Comparison of ENCODE assay signal across 8 cellular contexts in genomic region chr2:239274391-239275001, GRCh38.
DNase-seq lines count a peak whose midpoint lies in the region; ATAC-seq, FAIRE-seq and TF ChIP-seq lines count a peak whose summit lies in the region.

No MANE protein-coding gene starts in this region.

- peak overlapping the region; percentile 56 for H3K4me3 ChIP-seq in skeletal muscle satellite cell (ENCODE audit: low read length)

- H3K36me3 ChIP-seq in skeletal muscle satellite cell (ENCODE audit: insufficient read depth, low read length), result no peaks in the 10 kb centered on the region

- no peaks in the 10 kb centered on the region for H3K9me3 ChIP-seq in skeletal muscle satellite cell (replicated peaks; ENCODE audit: low read length)

- H3K36me3 Mint-ChIP-seq in activated T-cell treated with anti-CD3 and anti-CD28 coated beads, Interleukin-2, amount 50 U/mL, for 4 hours (ENCODE audit: insufficient read depth), result peaks cover 8% of the 10 kb centered on the region

- no peaks in the 10 kb centered on the region for H3K27me3 Mint-ChIP-seq in activated T-cell treated with anti-CD3 and anti-CD28 coated beads, Interleukin-2, amount 50 U/mL, for 4 hours (ENCODE audit: low read depth)

- no peaks in the 10 kb centered on the region for H3K27me3 ChIP-seq in skeletal muscle satellite cell (ENCODE audit: control insufficient read depth, insufficient read depth, low read length)

- peaks cover 49% of the 10 kb centered on the region for H3K4me1 ChIP-seq in skeletal muscle satellite cell (ENCODE audit: control insufficient read depth, insufficient read depth, low read length)

- DNase-seq in stimulated activated CD4-positive, alpha-beta T cell treated with anti-CD3 and anti-CD28 coated beads, Interleukin-4, amount 100 ng/mL, for 24 hours, result peak; percentile 41
- no peak for DNase-seq in stimulated activated CD4-positive, alpha-beta T cell treated with anti-CD3 and anti-CD28 coated beads, Interleukin-4, amount 100 ng/mL, for 4 hours
- DNase-seq in activated T-cell treated with anti-CD3 and anti-CD28 coated beads, Interleukin-2, amount 50 U/mL, for 4 hours, result no peak
- peak in 24 of 42 donors; percentile 0 to 52 (median 14) for DNase-seq in head of caudate nucleus
- no peak for DNase-seq in GM20000 (ENCODE audit: low spot score)
- no peak for DNase-seq in GM19239 (ENCODE audit: insufficient read length, low spot score)

- H3K4me2 ChIP-seq in skeletal muscle satellite cell (ENCODE audit: low read length), result peak overlapping the region; percentile 65

- peaks cover 73% of the 10 kb centered on the region for H3K4me1 Mint-ChIP-seq in activated T-cell treated with anti-CD3 and anti-CD28 coated beads, Interleukin-2, amount 50 U/mL, for 4 hours (ENCODE audit: low read depth)

- TF ChIP-seq CTCF in GM20000 (IDR thresholded peaks at IDR 0.05; ENCODE audit: extremely low read depth, missing control alignments), result no peak

- ATAC-seq in activated T-cell treated with anti-CD3 and anti-CD28 coated beads, Interleukin-2, amount 50 U/mL, for 4 hours, result peak; percentile 47 to 49
- no peak for ATAC-seq in GM21737 (IDR thresholded peaks at IDR 0.05; ENCODE audit: unreplicated experiment)

- intact Hi-C loops in head of caudate nucleus (cut with DNase I), result no loop called here

- FAIRE-seq in GM19239 (lab: Jason Lieb, UNC), result no peak

- no peaks in the 10 kb centered on the region for H3K9me3 Mint-ChIP-seq in activated T-cell treated with anti-CD3 and anti-CD28 coated beads, Interleukin-2, amount 50 U/mL, for 4 hours

- H3K9ac ChIP-seq in skeletal muscle satellite cell (ENCODE audit: low read depth, low read length), result peak overlapping the region; percentile 84

- peak overlapping the region; percentile 72 for H3K4me3 Mint-ChIP-seq in activated T-cell treated with anti-CD3 and anti-CD28 coated beads, Interleukin-2, amount 50 U/mL, for 4 hours

Comparison
In these comparisons a context has a peak if more than half of its experiments do, and no peak if none do; other contexts are left out.
1. DNase-seq: peak in stimulated activated CD4-positive, alpha-beta T cell treated with anti-CD3 and anti-CD28 coated beads, Interleukin-4, amount 100 ng/mL, for 24 hours (single experiment) and head of caudate nucleus (24 of 42); none in stimulated activated CD4-positive, alpha-beta T cell treated with anti-CD3 and anti-CD28 coated beads, Interleukin-4, amount 100 ng/mL, for 4 hours (0 of 2), activated T-cell treated with anti-CD3 and anti-CD28 coated beads, Interleukin-2, amount 50 U/mL, for 4 hours (single experiment), GM20000 (single experiment) and GM19239 (single experiment).